16 cellular contexts compared by ENCODE assay signal in genomic region chr17:83144421-83145357, GRCh38.
DNase-seq lines count a peak whose midpoint lies in the region; ATAC-seq, FAIRE-seq and TF ChIP-seq lines count a peak whose summit lies in the region.
"Had no signal": no experiment of that assay in that cellular context is flagged by ENCODE, and none has a peak within 500 bp of the region (broad histone marks: within the 10 kb centered on the region; RNA-seq: fewer than 3 reads in every experiment).

No MANE protein-coding gene starts in this region.

- H3K9ac ChIP-seq in HepG2 (ENCODE audit: insufficient read depth, low read depth, low read length) (no peak overlapping the region), MM.1S (ENCODE audit: low read length) (no peak overlapping the region)
- H3K9ac ChIP-seq: KMS-11 had no signal

- H3K9me2 ChIP-seq in MM.1S (replicated peaks; ENCODE audit: insufficient read depth, low read length) = no peaks in the 10 kb centered on the region

- TF ChIP-seq EP300 in HepG2 (IDR thresholded peaks at IDR 0.05; ENCODE audit: low read depth in 2 of 2, low read length in 2 of 2) (no peak), HepG2 (CRISPR knock-in tag; IDR thresholded peaks at IDR 0.05; ENCODE audit: borderline replicate concordance) (no peak)

- DNase-seq in Right ventricle myocardium inferior (ENCODE audit: missing footprints) (no peak), left ventricle myocardium inferior (no peak), coronary artery (ENCODE audit: low spot score) (peak; percentile 75), HepG2 (ENCODE audit: low spot score) (no peak), NCI-H1048 (lab: John Stamatoyannopoulos, UW) (no peak), MM.1S (no peak), NOMO-1 treated with DMSO at 0.1 percent for 48 hours (lab: John Stamatoyannopoulos, UW; ENCODE audit: unreplicated experiment) (no peak), NCI-H1436 (lab: John Stamatoyannopoulos, UW) (no peak)
- DNase-seq: activated CD4-positive, alpha-beta T cell treated with anti-CD3 and anti-CD28 coated beads for 48 hours; activated naive CD4-positive, alpha-beta T cell treated with anti-CD3 and anti-CD28 coated beads, Interleukin-2, amount 50 U/mL, for 16 hours; CD8-positive, alpha-beta memory T cell; NCI-H510A treated with DMSO at 0.1 percent for 48 hours; retina had no signal

- H3K36me3 ChIP-seq in left ventricle myocardium inferior (no peaks in the 10 kb centered on the region), HepG2 (replicated peaks in 1 of 2; ENCODE audit: control insufficient read depth in 1 of 2, insufficient read depth in 2 of 2, low read length in 2 of 2) (no peaks in the 10 kb centered on the region), MM.1S (replicated peaks; ENCODE audit: insufficient read depth, low read length) (no peaks in the 10 kb centered on the region)

- H3F3A ChIP-seq in MM.1S (ENCODE audit: insufficient read depth, low read length) = no peaks in the 10 kb centered on the region

- no peak for FAIRE-seq in HepG2 (lab: Jason Lieb, UNC)

- POLR2A ChIA-PET in HepG2 (lab: Yijun Ruan, JAX) = no interaction called here

- H4K20me1 ChIP-seq in HepG2 (ENCODE audit: insufficient read depth, low read length) = no peaks in the 10 kb centered on the region
- H4K20me1 ChIP-seq in MM.1S (ENCODE audit: insufficient read depth, low read length) = no peaks in the 10 kb centered on the region

- H3K4me3 ChIP-seq in left ventricle myocardium inferior (no peak overlapping the region), coronary artery (no peak overlapping the region), HepG2 (replicated peaks in 1 of 3; ENCODE audit: insufficient read depth in 1 of 3, low read depth in 2 of 3, low read length in 3 of 3) (no peak overlapping the region), MM.1S (ENCODE audit: low read length) (no peak overlapping the region)
- H3K4me3 ChIP-seq: dorsolateral prefrontal cortex had no signal

- CTCF ChIA-PET in HepG2 (lab: Yijun Ruan, JAX; ENCODE audit: low intra/inter-chr PET ratio, low total read pairs) = no interaction called here

- H2AFZ ChIP-seq in HepG2 (ENCODE audit: low read length) (no peak overlapping the region), MM.1S (ENCODE audit: low read length) (no peak overlapping the region)

- H3K4me2 ChIP-seq in HepG2 (ENCODE audit: low read depth, low read length) (no peak overlapping the region), MM.1S (ENCODE audit: low read depth, low read length) (no peak overlapping the region)
- H3K4me2 ChIP-seq: KMS-11 had no signal

- TF ChIP-seq CTCF in left ventricle myocardium inferior (IDR thresholded peaks at IDR 0.05; ENCODE audit: borderline replicate concordance) (no peak), coronary artery (IDR thresholded peaks at IDR 0.05) (no peak), HepG2 (CRISPR knock-in tag; IDR thresholded peaks at IDR 0.05) (no peak), MM.1S (IDR thresholded peaks at IDR 0.05; ENCODE audit: low read length) (no peak)

- no peaks in the 10 kb centered on the region for H3K27me3 ChIP-seq in left ventricle myocardium inferior (ENCODE audit: low read depth)
- H3K27me3 ChIP-seq in HepG2 (ENCODE audit: control insufficient read depth in 1 of 2, insufficient read depth in 2 of 2, low read length in 2 of 2) = peaks cover 5 to 53% of the 10 kb centered on the region in 2 experiments
- peaks cover 98% of the 10 kb centered on the region for H3K27me3 ChIP-seq in MM.1S (replicated peaks; ENCODE audit: insufficient read depth, low read length)

- TF ChIP-seq RAD21 in HepG2 (CRISPR knock-in tag; IDR thresholded peaks at IDR 0.05) = no peak

- H3K27ac ChIP-seq in left ventricle myocardium inferior (replicated peaks) = no peak overlapping the region
- H3K27ac ChIP-seq in coronary artery = peak overlapping the region in 1 of 2 donors; percentile 24
- no peak overlapping the region for H3K27ac ChIP-seq in HepG2 (ENCODE audit: extremely low read length, insufficient read depth, low read length)
- H3K27ac ChIP-seq in MM.1S (ENCODE audit: low read length) = no peak overlapping the region
- H3K27ac ChIP-seq: KMS-11 had no signal

- H3K4me1 ChIP-seq in left ventricle myocardium inferior (peaks cover 12% of the 10 kb centered on the region), HepG2 (ENCODE audit: insufficient read depth, low read length) (peaks cover 6% of the 10 kb centered on the region; the same call in 1 of the 2 replicates), MM.1S (ENCODE audit: low read length) (no peaks in the 10 kb centered on the region)

- in situ Hi-C loops in HepG2 (cut with HindIII; ENCODE audit: extremely low pct_ligation_motif_present, low pct_unique_long_range_greater_than_20kb) = no loop called here

- H3K79me2 ChIP-seq in HepG2 (ENCODE audit: insufficient read depth, low read length) = no peaks in the 10 kb centered on the region
- no peaks in the 10 kb centered on the region for H3K79me2 ChIP-seq in MM.1S (ENCODE audit: low read length)

- WGBS in HepG2 (ENCODE audit: low lambda C conversion rate) = 26% methylated on average over 16 of the region's 16 CpGs

- H3K9me3 ChIP-seq in left ventricle myocardium inferior (replicated peaks) (peaks cover 8% of the 10 kb centered on the region), HepG2 (ENCODE audit: low read length) (peaks cover 13% of the 10 kb centered on the region; the same call in 1 of the 2 replicates), MM.1S (replicated peaks; ENCODE audit: insufficient read depth, low read length) (no peaks in the 10 kb centered on the region)

- no peak for TF ChIP-seq POLR2A in HepG2 (IDR thresholded peaks at IDR 0.05; ENCODE audit: insufficient read depth in 1 of 2, low read depth in 2 of 2, low read length in 2 of 2)

- intact Hi-C loops in Right ventricle myocardium inferior (cut with DNase I) (no loop called here), left ventricle myocardium inferior (cut with micrococcal nuclease) (no loop called here), HepG2 (cut with micrococcal nuclease; ENCODE audit: unreplicated experiment) (no loop called here)

- BruUV-seq in HepG2 (replicated peaks; lab: Mats Ljungman, UMichigan) = no TSS peak

- ATAC-seq in Right ventricle myocardium inferior = peak; percentile 67
- ATAC-seq in HepG2 = peak; percentile 59
- ATAC-seq: HCT116 had no signal

TF ChIP-seq in HepG2, 621 proteins besides CTCF, POLR2A, EP300 and RAD21:
- no peak for TF ChIP-seq ZNF281 (CRISPR knock-in tag; IDR thresholded peaks at IDR 0.05; ENCODE audit: borderline replicate concordance)
